Comparison of ENCODE assay signal across 1 cellular context in genomic region chr14:61537567-61538463, GRCh38.
TF ChIP-seq lines count a peak whose summit lies in the region.

No MANE protein-coding gene starts in this region.

TF ChIP-seq in HepG2, 621 proteins besides CTCF, POLR2A, EP300 and RAD21 (continued from another document and continues in another):
- TF ChIP-seq, protein P1, sequence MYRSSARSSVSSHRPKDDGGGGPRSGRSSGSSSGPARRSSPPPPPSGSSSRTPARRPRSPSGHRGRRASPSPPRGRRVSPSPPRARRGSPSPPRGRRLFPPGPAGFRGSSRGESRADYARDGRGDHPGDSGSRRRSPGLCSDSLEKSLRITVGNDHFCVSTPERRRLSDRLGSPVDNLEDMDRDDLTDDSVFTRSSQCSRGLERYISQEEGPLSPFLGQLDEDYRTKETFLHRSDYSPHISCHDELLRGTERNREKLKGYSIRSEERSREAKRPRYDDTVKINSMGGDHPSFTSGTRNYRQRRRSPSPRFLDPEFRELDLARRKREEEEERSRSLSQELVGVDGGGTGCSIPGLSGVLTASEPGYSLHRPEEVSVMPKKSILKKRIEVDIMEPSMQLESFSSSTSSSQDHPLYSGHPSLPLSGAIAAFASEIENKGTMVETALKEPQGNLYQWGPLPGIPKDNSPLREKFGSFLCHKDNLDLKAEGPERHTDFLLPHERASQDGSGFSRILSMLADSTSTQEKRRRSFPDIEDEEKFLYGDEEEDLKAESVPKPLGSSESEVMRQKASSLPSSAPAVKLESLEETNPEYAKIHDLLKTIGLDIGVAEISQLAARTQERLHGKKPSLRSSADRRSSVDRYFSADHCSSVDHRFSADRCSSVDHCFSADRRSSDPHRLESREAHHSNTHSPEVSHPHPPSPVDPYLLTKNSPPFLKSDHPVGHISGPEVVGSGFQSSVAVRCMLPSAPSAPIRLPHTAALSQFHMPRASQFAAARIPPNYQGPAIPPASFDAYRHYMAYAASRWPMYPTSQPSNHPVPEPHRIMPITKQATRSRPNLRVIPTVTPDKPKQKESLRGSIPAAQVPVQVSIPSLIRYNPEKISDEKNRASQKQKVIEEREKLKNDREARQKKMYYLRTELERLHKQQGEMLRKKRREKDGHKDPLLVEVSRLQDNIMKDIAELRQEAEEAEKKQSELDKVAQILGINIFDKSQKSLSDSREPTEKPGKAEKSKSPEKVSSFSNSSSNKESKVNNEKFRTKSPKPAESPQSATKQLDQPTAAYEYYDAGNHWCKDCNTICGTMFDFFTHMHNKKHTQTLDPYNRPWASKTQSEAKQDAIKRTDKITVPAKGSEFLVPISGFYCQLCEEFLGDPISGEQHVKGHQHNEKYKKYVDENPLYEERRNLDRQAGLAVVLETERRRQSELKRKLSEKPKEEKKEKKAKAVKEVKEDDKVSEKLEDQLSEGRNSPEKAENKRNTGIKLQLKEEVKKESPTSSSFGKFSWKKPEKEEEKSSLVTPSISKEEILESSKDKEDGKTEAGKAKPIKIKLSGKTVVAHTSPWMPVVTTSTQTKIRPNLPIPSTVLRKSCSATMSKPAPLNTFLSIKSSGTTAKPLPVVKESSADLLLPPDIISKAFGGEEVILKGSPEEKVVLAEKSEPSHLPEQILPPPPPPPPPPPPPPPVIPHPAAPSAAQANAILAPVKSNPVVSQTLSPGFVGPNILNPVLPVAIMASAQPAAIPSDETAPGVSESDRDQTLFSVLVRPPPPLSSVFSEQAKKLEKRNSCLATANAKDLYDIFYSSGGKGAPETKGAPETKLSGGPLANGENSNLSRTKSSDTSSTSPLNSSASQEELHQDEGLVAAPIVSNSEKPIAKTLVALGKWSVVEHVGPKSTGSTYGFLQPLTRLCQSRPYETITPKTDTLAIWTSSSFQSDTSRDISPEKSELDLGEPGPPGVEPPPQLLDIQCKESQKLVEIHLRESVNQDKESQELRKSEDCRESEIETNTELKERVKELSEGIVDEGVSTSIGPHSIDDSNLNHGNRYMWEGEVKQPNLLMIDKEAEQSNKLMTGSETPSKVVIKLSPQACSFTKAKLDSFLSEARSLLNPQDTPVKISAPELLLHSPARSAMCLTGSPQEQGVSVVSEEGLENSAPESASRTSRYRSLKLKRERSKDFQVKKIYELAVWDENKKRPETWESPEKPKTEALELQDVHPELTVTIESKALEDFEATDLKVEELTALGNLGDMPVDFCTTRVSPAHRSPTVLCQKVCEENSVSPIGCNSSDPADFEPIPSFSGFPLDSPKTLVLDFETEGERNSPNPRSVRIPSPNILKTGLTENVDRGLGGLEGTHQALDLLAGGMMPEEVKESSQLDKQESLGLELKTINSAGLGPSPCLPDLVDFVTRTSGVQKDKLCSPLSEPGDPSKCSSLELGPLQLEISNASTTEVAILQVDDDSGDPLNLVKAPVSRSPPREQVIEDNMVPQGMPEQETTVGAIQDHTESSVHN (CRISPR knock-in tag; IDR thresholded peaks at IDR 0.05) = peak; percentile 40; the same call in 1 of the 2 replicates
- TF ChIP-seq HIVEP1 (CRISPR knock-in tag; IDR thresholded peaks at IDR 0.05) (0 out of 2 replicates have a peak, but pooled peaks have one; percentile 31), ZNF7 (CRISPR knock-in tag; IDR thresholded peaks at IDR 0.05) (peak; percentile 96), ZNF367 (CRISPR knock-in tag; IDR thresholded peaks at IDR 0.05; ENCODE audit: borderline replicate concordance) (no peak), ZNF552 (CRISPR knock-in tag; IDR thresholded peaks at IDR 0.05; ENCODE audit: borderline replicate concordance) (no peak), GLMP (CRISPR knock-in tag; IDR thresholded peaks at IDR 0.05; ENCODE audit: borderline replicate concordance) (no peak), ZNF34 (CRISPR knock-in tag; IDR thresholded peaks at IDR 0.05; ENCODE audit: borderline replicate concordance) (no peak), ZNF292 (CRISPR knock-in tag; IDR thresholded peaks at IDR 0.05; ENCODE audit: borderline replicate concordance, low read depth) (no peak; the same call in 1 of the 2 replicates), FLYWCH1 (CRISPR knock-in tag; IDR thresholded peaks at IDR 0.05) (no peak), KLF16 (CRISPR knock-in tag; IDR thresholded peaks at IDR 0.05) (peak in 1 of 2 experiments; percentile 83; a peak in 2 of 4 replicates), ZNF30 (CRISPR knock-in tag; IDR thresholded peaks at IDR 0.05) (no peak), RFX3 (CRISPR knock-in tag; IDR thresholded peaks at IDR 0.05) (peak; percentile 15; the same call in 1 of the 2 replicates), ZNF121 (CRISPR knock-in tag; IDR thresholded peaks at IDR 0.05) (no peak), AKAP8 (CRISPR knock-in tag; IDR thresholded peaks at IDR 0.05) (no peak), TIGD3 (CRISPR knock-in tag; IDR thresholded peaks at IDR 0.05; ENCODE audit: borderline replicate concordance) (no peak), FOXC1 (CRISPR knock-in tag; IDR thresholded peaks at IDR 0.05; ENCODE audit: borderline replicate concordance) (no peak), ZFP36L2 (CRISPR knock-in tag; IDR thresholded peaks at IDR 0.05) (no peak), ZBTB38 (CRISPR knock-in tag; IDR thresholded peaks at IDR 0.05) (no peak), ZNF138 (CRISPR knock-in tag; IDR thresholded peaks at IDR 0.05; ENCODE audit: low read depth) (no peak), JUNB (CRISPR knock-in tag; IDR thresholded peaks at IDR 0.05; ENCODE audit: borderline replicate concordance) (peak; percentile 58; the same call in 1 of the 2 replicates), ZNF3 (CRISPR knock-in tag; IDR thresholded peaks at IDR 0.05) (peak; percentile 80; the same call in 1 of the 2 replicates), ZNF720 (CRISPR knock-in tag; IDR thresholded peaks at IDR 0.05) (no peak), ZNF83 (CRISPR knock-in tag; IDR thresholded peaks at IDR 0.05; ENCODE audit: borderline replicate concordance) (no peak), BORCS8-MEF2B (CRISPR knock-in tag; IDR thresholded peaks at IDR 0.05) (no peak), NR1H2 (CRISPR knock-in tag; IDR thresholded peaks at IDR 0.05; ENCODE audit: borderline replicate concordance, low read depth) (no peak), ATF2 (CRISPR knock-in tag; IDR thresholded peaks at IDR 0.05) (peak; percentile 50; the same call in 1 of the 2 replicates), ZFP36L1 (CRISPR knock-in tag; IDR thresholded peaks at IDR 0.05) (peak; percentile 71; the same call in 1 of the 2 replicates), HBP1 (CRISPR knock-in tag; IDR thresholded peaks at IDR 0.05; ENCODE audit: low read depth) (peak; percentile 67; the same call in 1 of the 2 replicates), BCL6 (CRISPR knock-in tag; IDR thresholded peaks at IDR 0.05) (peak; percentile 87), ZNF333 (CRISPR knock-in tag; IDR thresholded peaks at IDR 0.05; ENCODE audit: borderline replicate concordance) (no peak), TBX3 (IDR thresholded peaks at IDR 0.05; ENCODE audit: borderline replicate concordance) (peak; percentile 80; the same call in 1 of the 2 replicates), SIX1 (CRISPR knock-in tag; IDR thresholded peaks at IDR 0.05; ENCODE audit: borderline replicate concordance) (peak; percentile 77; the same call in 1 of the 2 replicates), NR3C1 (CRISPR knock-in tag; IDR thresholded peaks at IDR 0.05) (no peak), ZZZ3 (CRISPR knock-in tag; IDR thresholded peaks at IDR 0.05; ENCODE audit: borderline replicate concordance) (no peak), ZNF329 (CRISPR knock-in tag; IDR thresholded peaks at IDR 0.05; ENCODE audit: low read depth) (no peak)
- TF ChIP-seq, protein P2, sequence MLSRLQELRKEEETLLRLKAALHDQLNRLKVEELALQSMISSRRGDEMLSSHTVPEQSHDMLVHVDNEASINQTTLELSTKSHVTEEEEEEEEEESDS (CRISPR knock-in tag; IDR thresholded peaks at IDR 0.05; ENCODE audit: borderline replicate concordance) = no peak
- TF ChIP-seq, protein P3, sequence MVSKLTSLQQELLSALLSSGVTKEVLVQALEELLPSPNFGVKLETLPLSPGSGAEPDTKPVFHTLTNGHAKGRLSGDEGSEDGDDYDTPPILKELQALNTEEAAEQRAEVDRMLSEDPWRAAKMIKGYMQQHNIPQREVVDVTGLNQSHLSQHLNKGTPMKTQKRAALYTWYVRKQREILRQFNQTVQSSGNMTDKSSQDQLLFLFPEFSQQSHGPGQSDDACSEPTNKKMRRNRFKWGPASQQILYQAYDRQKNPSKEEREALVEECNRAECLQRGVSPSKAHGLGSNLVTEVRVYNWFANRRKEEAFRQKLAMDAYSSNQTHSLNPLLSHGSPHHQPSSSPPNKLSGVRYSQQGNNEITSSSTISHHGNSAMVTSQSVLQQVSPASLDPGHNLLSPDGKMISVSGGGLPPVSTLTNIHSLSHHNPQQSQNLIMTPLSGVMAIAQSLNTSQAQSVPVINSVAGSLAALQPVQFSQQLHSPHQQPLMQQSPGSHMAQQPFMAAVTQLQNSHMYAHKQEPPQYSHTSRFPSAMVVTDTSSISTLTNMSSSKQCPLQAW (CRISPR knock-in tag; IDR thresholded peaks at IDR 0.05) = 0 out of 2 replicates have a peak, but pooled peaks have one; percentile 42
- TF ChIP-seq, protein P4, sequence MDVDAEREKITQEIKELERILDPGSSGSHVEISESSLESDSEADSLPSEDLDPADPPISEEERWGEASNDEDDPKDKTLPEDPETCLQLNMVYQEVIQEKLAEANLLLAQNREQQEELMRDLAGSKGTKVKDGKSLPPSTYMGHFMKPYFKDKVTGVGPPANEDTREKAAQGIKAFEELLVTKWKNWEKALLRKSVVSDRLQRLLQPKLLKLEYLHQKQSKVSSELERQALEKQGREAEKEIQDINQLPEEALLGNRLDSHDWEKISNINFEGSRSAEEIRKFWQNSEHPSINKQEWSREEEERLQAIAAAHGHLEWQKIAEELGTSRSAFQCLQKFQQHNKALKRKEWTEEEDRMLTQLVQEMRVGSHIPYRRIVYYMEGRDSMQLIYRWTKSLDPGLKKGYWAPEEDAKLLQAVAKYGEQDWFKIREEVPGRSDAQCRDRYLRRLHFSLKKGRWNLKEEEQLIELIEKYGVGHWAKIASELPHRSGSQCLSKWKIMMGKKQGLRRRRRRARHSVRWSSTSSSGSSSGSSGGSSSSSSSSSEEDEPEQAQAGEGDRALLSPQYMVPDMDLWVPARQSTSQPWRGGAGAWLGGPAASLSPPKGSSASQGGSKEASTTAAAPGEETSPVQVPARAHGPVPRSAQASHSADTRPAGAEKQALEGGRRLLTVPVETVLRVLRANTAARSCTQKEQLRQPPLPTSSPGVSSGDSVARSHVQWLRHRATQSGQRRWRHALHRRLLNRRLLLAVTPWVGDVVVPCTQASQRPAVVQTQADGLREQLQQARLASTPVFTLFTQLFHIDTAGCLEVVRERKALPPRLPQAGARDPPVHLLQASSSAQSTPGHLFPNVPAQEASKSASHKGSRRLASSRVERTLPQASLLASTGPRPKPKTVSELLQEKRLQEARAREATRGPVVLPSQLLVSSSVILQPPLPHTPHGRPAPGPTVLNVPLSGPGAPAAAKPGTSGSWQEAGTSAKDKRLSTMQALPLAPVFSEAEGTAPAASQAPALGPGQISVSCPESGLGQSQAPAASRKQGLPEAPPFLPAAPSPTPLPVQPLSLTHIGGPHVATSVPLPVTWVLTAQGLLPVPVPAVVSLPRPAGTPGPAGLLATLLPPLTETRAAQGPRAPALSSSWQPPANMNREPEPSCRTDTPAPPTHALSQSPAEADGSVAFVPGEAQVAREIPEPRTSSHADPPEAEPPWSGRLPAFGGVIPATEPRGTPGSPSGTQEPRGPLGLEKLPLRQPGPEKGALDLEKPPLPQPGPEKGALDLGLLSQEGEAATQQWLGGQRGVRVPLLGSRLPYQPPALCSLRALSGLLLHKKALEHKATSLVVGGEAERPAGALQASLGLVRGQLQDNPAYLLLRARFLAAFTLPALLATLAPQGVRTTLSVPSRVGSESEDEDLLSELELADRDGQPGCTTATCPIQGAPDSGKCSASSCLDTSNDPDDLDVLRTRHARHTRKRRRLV (CRISPR knock-in tag; IDR thresholded peaks at IDR 0.05) = no peak
